Comparison of ENCODE assay signal across 14 cellular contexts in the genomic region with DNA sequence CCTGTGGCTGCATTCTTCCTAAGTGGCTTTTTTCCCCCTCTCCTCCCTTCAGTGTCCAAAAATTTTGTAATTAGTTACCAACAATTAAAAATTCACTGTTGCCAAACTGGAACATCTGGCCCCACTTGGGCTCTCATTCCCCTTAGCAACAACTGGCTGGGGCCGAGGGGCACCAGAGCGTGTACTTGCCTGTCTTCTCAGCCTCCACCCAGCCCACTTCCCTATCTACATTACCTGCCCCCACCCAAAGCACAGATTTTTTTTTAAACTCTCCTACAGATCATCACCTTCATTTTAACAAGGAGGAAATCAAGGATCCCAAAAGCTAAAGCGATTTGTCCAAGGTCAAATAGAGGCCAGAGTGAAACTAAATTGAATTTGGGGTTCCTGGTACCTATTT.
DNase-seq lines count a peak whose midpoint lies in the region; ATAC-seq lines count a peak whose summit lies in the region.
"Had no signal": no experiment of that assay in that cellular context is flagged by ENCODE, and none has a peak within 500 bp of the region (broad histone marks: within the 10 kb centered on the region; RNA-seq: fewer than 3 reads in every experiment).

No MANE protein-coding gene starts in this region.

- H3K4me3 Mint-ChIP-seq in activated T-helper 1 cell treated with anti-CD3 and anti-CD28 coated beads, Interleukin-12 subunit alpha, Interleukin-12 subunit beta, Interleukin-2, Interleukin-4 antibody, amounts not matched to agents 30 ng/mL and 10 ng/mL and 1 ng/mL, durations not matched to agents 14 hours and 24 hours and 36 hours = peak overlapping the region; percentile 56

- peak; percentile 5 for DNase-seq in CD1c-positive myeloid dendritic cell (ENCODE audit: extremely low spot score)
- DNase-seq in activated T-helper 1 cell treated with anti-CD3 and anti-CD28 coated beads, Interleukin-12 subunit alpha, Interleukin-12 subunit beta, Interleukin-2, Interleukin-4 antibody, amounts not matched to agents 30 ng/mL and 10 ng/mL and 1 ng/mL, durations not matched to agents 14 hours and 24 hours and 36 hours (ENCODE audit: low spot score) = no peak
- DNase-seq in stimulated activated CD4-positive, alpha-beta T cell treated with anti-CD3 and anti-CD28 coated beads, Interleukin-15, amount 100 ng/mL, for 24 hours = no peak
- no peak for DNase-seq in amniotic stem cell (lab: John Stamatoyannopoulos, UW)
- no peak for DNase-seq in stimulated activated CD4-positive, alpha-beta T cell treated with anti-CD3 and anti-CD28 coated beads, Interleukin-12 subunit alpha, Interleukin-12 subunit beta, amount 100 ng/mL, for 4 hours
- DNase-seq: activated CD4-positive, alpha-beta T cell treated with anti-CD3 and anti-CD28 coated beads for 1 hour; C1 segment of cervical spinal cord; effector memory CD4-positive, alpha-beta T cell; HCEC 1CT; hippocampal formation had no signal

- H3K27me3 Mint-ChIP-seq in activated T-helper 1 cell treated with anti-CD3 and anti-CD28 coated beads, Interleukin-12 subunit alpha, Interleukin-12 subunit beta, Interleukin-2, Interleukin-4 antibody, amounts not matched to agents 30 ng/mL and 10 ng/mL and 1 ng/mL, durations not matched to agents 14 hours and 24 hours and 36 hours (ENCODE audit: insufficient read depth) = no peaks in the 10 kb centered on the region

- H3K9me3 Mint-ChIP-seq in activated T-helper 1 cell treated with anti-CD3 and anti-CD28 coated beads, Interleukin-12 subunit alpha, Interleukin-12 subunit beta, Interleukin-2, Interleukin-4 antibody, amounts not matched to agents 30 ng/mL and 10 ng/mL and 1 ng/mL, durations not matched to agents 14 hours and 24 hours and 36 hours = peaks cover 26% of the 10 kb centered on the region

- intact Hi-C loops in activated T-helper 1 cell treated with anti-CD3 and anti-CD28 coated beads, Interleukin-12 subunit alpha, Interleukin-12 subunit beta, Interleukin-2, Interleukin-4 antibody, amounts not matched to agents 30 ng/mL and 10 ng/mL and 1 ng/mL, durations not matched to agents 14 hours and 24 hours and 36 hours (cut with micrococcal nuclease) = loop anchor here (1.0 to 5.0 kb wide), 10 partner anchors 36 to 1188 kb away; partner anchors contain the start of genes CLINT1, RNF145 and TTC1

- H3K27ac Mint-ChIP-seq in activated T-helper 1 cell treated with anti-CD3 and anti-CD28 coated beads, Interleukin-12 subunit alpha, Interleukin-12 subunit beta, Interleukin-2, Interleukin-4 antibody, amounts not matched to agents 30 ng/mL and 10 ng/mL and 1 ng/mL, durations not matched to agents 14 hours and 24 hours and 36 hours = peak overlapping the region; percentile 80

- ATAC-seq in GM19351 (IDR thresholded peaks at IDR 0.05; ENCODE audit: unreplicated experiment) (peak; percentile 41), HG02943 (IDR thresholded peaks at IDR 0.05; ENCODE audit: low read depth, unreplicated experiment) (peak; percentile 30), GM18870 (IDR thresholded peaks at IDR 0.05; ENCODE audit: unreplicated experiment) (no peak)
- ATAC-seq: Right ventricle myocardium inferior had no signal

- H3K36me3 Mint-ChIP-seq in activated T-helper 1 cell treated with anti-CD3 and anti-CD28 coated beads, Interleukin-12 subunit alpha, Interleukin-12 subunit beta, Interleukin-2, Interleukin-4 antibody, amounts not matched to agents 30 ng/mL and 10 ng/mL and 1 ng/mL, durations not matched to agents 14 hours and 24 hours and 36 hours (ENCODE audit: low read depth) = peaks cover 1% of the 10 kb centered on the region

- peaks cover 49% of the 10 kb centered on the region for H3K4me1 Mint-ChIP-seq in activated T-helper 1 cell treated with anti-CD3 and anti-CD28 coated beads, Interleukin-12 subunit alpha, Interleukin-12 subunit beta, Interleukin-2, Interleukin-4 antibody, amounts not matched to agents 30 ng/mL and 10 ng/mL and 1 ng/mL, durations not matched to agents 14 hours and 24 hours and 36 hours (ENCODE audit: low read depth)
